9 cellular contexts compared by ENCODE assay signal in the genomic region with DNA sequence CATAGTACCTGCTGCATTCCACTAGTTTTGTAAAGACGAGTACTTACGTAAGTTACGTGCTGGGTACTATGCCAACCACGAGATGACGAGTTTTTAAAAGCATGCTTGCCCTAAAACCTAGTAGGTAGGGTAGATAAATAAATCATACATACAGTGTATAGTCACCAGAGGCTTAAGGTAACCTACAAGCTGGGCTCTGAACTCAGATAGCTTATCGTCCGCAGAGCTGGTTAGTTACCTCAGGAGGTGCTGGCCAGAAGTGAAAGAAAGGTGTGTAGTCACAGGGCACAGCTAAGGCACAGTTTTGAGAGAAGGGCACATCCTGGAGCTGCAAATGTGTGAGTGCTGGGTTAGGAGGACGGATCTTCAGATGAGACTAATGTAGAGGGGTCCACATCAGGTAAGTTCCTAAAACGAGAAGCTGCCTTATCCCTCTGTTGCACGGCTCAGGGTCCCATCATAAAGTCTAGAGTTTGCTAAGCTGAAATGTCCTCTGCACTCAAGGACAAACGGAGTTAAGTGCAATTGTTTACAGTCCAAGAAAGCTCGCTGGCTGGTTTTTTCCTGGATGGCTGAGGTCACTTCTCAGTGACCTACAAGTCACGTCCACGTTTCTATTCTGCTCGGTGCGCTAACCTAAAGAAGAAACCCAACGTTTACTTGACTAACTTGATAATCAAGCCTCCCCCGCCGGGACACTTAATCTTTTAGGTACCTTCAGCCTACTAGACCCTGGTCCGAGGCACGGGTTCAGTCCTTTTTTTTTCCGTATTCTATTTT. TPM values are rescaled to one million over a fixed set of nuclear protein-coding genes. Genes with fewer than 3 reads are reported as not detected.
DNase-seq lines count a peak whose midpoint lies in the region; ATAC-seq and TF ChIP-seq lines count a peak whose summit lies in the region.
"Had no signal": no experiment of that assay in that cellular context is flagged by ENCODE, and none has a peak within 500 bp of the region (broad histone marks: within the 10 kb centered on the region; RNA-seq: fewer than 3 reads in every experiment).

No MANE protein-coding gene starts in this region.

- peak overlapping the region; percentile 86 for H3K4me2 ChIP-seq in mesenchymal stem cell (ENCODE audit: low read length, poor library complexity, severe bottlenecking)

- H3K4me1 ChIP-seq in colonic mucosa (no peaks in the 10 kb centered on the region), mesenchymal stem cell (ENCODE audit: control insufficient read depth, insufficient read depth, low read depth, low read length) (peaks cover 4% of the 10 kb centered on the region), aorta (ENCODE audit: control insufficient read depth in 1 of 2, insufficient read depth in 2 of 2, low read length in 2 of 2) (no peaks in the 10 kb centered on the region)

- no peak for ATAC-seq in aorta (ENCODE audit: low FRiP score)
- ATAC-seq in HG02588 (IDR thresholded peaks at IDR 0.05; ENCODE audit: unreplicated experiment): no peak

- H4K8ac ChIP-seq in mesenchymal stem cell (ENCODE audit: low read length): no peak overlapping the region

- H3K36me3 ChIP-seq in colonic mucosa (no peaks in the 10 kb centered on the region), mesenchymal stem cell (ENCODE audit: control insufficient read depth in 1 of 2, insufficient read depth in 2 of 2, low read depth in 1 of 2, low read length in 2 of 2) (no peaks in the 10 kb centered on the region), aorta (ENCODE audit: control insufficient read depth in 1 of 2, insufficient read depth in 2 of 2, low read length in 1 of 2) (no peaks in the 10 kb centered on the region)

- H2BK15ac ChIP-seq in mesenchymal stem cell (ENCODE audit: low read depth, poor library complexity, severe bottlenecking): no peak overlapping the region

- H2BK120ac ChIP-seq in mesenchymal stem cell (ENCODE audit: low read depth, low read length): no peak overlapping the region

- H3K27ac ChIP-seq in colonic mucosa (peak overlapping the region; percentile 83), mesenchymal stem cell (ENCODE audit: low read length, poor library complexity, severe bottlenecking) (peak overlapping the region; percentile 87), aorta (ENCODE audit: low read depth in 1 of 2, low read length in 2 of 2) (peak overlapping the region in 1 of 2 donors; percentile 55)

- H2AFZ ChIP-seq in mesenchymal stem cell (ENCODE audit: low read depth, low read length): peak overlapping the region; percentile 49

- H3K79me1 ChIP-seq in mesenchymal stem cell (replicated peaks; ENCODE audit: low read length, poor library complexity, severe bottlenecking): peaks cover 6% of the 10 kb centered on the region

- H3K23ac ChIP-seq in mesenchymal stem cell (ENCODE audit: low read length in 2 of 2): no peak overlapping the region

- H3K18ac ChIP-seq in mesenchymal stem cell (ENCODE audit: low read depth in 1 of 2, low read length in 2 of 2): no peak overlapping the region

- DNase-seq in NCI-H510A treated with DMSO at 0.1 percent for 48 hours (lab: John Stamatoyannopoulos, UW): peak; percentile 23
- DNase-seq in NCI-H510A (lab: John Stamatoyannopoulos, UW): no peak
- peak; percentile 31 for DNase-seq in M059J (ENCODE audit: low read depth)
- peak; percentile 44 for DNase-seq in colonic mucosa
- peak; percentile 29 for DNase-seq in mesenchymal stem cell
- DNase-seq in aorta: no peak
- no peak for DNase-seq in RPMI8226
- DNase-seq: DND-41 had no signal

- H4K91ac ChIP-seq in mesenchymal stem cell (ENCODE audit: low read length): no peak overlapping the region

- no peaks in the 10 kb centered on the region for H3K9me3 ChIP-seq in colonic mucosa
- no peaks in the 10 kb centered on the region for H3K9me3 ChIP-seq in mesenchymal stem cell (ENCODE audit: control insufficient read depth, low read length)
- no peaks in the 10 kb centered on the region for H3K9me3 ChIP-seq in aorta (ENCODE audit: control insufficient read depth, low read length)

- peak overlapping the region in 1 of 2 experiments; percentile 32 for H3K4ac ChIP-seq in mesenchymal stem cell (ENCODE audit: low read depth in 1 of 2, low read length in 2 of 2)

- peak overlapping the region in 1 of 2 experiments; percentile 76 for H2BK12ac ChIP-seq in mesenchymal stem cell (ENCODE audit: low read length in 2 of 2)

- peak overlapping the region; percentile 78 to 82 for H3K9ac ChIP-seq in colonic mucosa (ENCODE audit: low read depth in 2 of 2, low read length in 2 of 2)
- peak overlapping the region; percentile 94 for H3K9ac ChIP-seq in mesenchymal stem cell (ENCODE audit: low read length)

- no peak for TF ChIP-seq CTCF in colonic mucosa (IDR thresholded peaks at IDR 0.05)

- no peak overlapping the region for H2BK5ac ChIP-seq in mesenchymal stem cell (ENCODE audit: low read depth, low read length, poor library complexity, severe bottlenecking)

- WGBS in mesenchymal stem cell: 60% methylated on average over 19 of the region's 22 CpGs
- 35 to 36% methylated on average over 22 of the region's 22 CpGs for WGBS in aorta, 2 donors

- H3K27me3 ChIP-seq in colonic mucosa: no peaks in the 10 kb centered on the region
- no peaks in the 10 kb centered on the region for H3K27me3 ChIP-seq in mesenchymal stem cell (ENCODE audit: control insufficient read depth in 1 of 2, insufficient read depth in 1 of 2, low read length in 2 of 2)
- H3K27me3 ChIP-seq in aorta (ENCODE audit: control insufficient read depth in 1 of 2, insufficient read depth in 2 of 2, low read length in 1 of 2): no peaks in the 10 kb centered on the region

- no peak overlapping the region for H3K14ac ChIP-seq in mesenchymal stem cell (ENCODE audit: low read length in 2 of 2)

- intact Hi-C loops in colonic mucosa (cut with DNase I) (no loop called here), aorta (cut with DNase I) (loop anchor here in 1 of 2 donors (2.0 kb wide), 2 partner anchors 70 to 192 kb away; a partner anchor contains a TSS)

- H2AK5ac ChIP-seq in mesenchymal stem cell (ENCODE audit: low read length, severe bottlenecking): no peak overlapping the region

- H3K4me3 ChIP-seq in colonic mucosa (peak overlapping the region; percentile 67), mesenchymal stem cell (ENCODE audit: insufficient read depth in 1 of 2, low read depth in 1 of 2, low read length in 2 of 2) (peak overlapping the region in 1 of 2 experiments; percentile 88), aorta (ENCODE audit: low read length in 2 of 2) (peak overlapping the region; percentile 67 to 93)

RNA-seq across cellular contexts. Expression of a gene that starts 1.1 kb away (rescaled TPM):
- total RNA-seq in M059J (2014; rRNA removed; shearing (Covaris generic)): 27.2 and 58.8 TPM in 2 replicates
- total RNA-seq in colonic mucosa: 10 to 100 TPM in 1 of 2 donors, 1 to 10 TPM in 1; 8.8 to 17.0 TPM
- polyA plus RNA-seq in mesenchymal stem cell (2013, experiment 1 of 2): 22.7 TPM
- 25.6 TPM for polyA plus RNA-seq in mesenchymal stem cell (2013, experiment 2 of 2)
- 10 to 100 TPM; 20.6 to 21.0 TPM for total RNA-seq in aorta
- 10 to 100 TPM; 12.0 to 13.3 TPM for polyA plus RNA-seq in aorta

Comparison
In these comparisons a context has a peak if more than half of its experiments do, and no peak if none do; other contexts are left out.
1. DNase-seq: peak in NCI-H510A treated with DMSO at 0.1 percent for 48 hours (single experiment), M059J (single experiment), colonic mucosa (single experiment) and mesenchymal stem cell (single experiment); none in NCI-H510A (single experiment), aorta (0 of 2) and RPMI8226 (single experiment).